In the genomic region with DNA sequence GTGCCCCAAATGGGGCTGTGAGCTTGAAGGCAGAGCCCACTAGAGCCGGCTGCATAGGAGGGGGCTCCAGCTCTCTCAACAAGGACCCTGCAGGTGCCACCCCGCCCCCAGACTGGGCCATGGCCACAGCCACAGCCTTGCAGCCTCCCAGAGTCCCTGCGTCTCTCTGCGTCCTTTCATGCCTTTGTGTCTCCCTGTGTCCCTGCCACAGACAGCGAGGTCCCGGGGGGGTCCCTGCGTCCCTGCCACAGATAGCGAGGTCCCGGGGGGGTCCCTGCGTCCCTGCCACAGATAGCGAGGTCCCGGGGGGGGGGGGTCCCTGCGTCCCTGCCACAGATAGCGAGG, we compare ENCODE assay signal across 1 cellular context.
TF ChIP-seq lines count a peak whose summit lies in the region.

No MANE protein-coding gene starts in this region.

TF ChIP-seq in A549, 52 proteins besides CTCF, POLR2A, EP300 and RAD21 (continued from another document):
- no peak for TF ChIP-seq MYC (IDR thresholded peaks at IDR 0.05; ENCODE audit: borderline replicate concordance, low read length)
- TF ChIP-seq GATA3 (IDR thresholded peaks at IDR 0.05; ENCODE audit: borderline replicate concordance) = no peak
- no peak for TF ChIP-seq TP53 (CRISPR knock-in tag; IDR thresholded peaks at IDR 0.05)
- TF ChIP-seq, protein P1, sequence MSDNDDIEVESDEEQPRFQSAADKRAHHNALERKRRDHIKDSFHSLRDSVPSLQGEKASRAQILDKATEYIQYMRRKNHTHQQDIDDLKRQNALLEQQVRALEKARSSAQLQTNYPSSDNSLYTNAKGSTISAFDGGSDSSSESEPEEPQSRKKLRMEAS (IDR thresholded peaks at IDR 0.05) = no peak
- no peak for TF ChIP-seq NPAS2 (CRISPR knock-in tag; IDR thresholded peaks at IDR 0.05; ENCODE audit: borderline replicate concordance)
- TF ChIP-seq, protein P2, sequence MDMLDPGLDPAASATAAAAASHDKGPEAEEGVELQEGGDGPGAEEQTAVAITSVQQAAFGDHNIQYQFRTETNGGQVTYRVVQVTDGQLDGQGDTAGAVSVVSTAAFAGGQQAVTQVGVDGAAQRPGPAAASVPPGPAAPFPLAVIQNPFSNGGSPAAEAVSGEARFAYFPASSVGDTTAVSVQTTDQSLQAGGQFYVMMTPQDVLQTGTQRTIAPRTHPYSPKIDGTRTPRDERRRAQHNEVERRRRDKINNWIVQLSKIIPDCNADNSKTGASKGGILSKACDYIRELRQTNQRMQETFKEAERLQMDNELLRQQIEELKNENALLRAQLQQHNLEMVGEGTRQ (IDR thresholded peaks at IDR 0.05) = no peak
- TF ChIP-seq, protein P3, sequence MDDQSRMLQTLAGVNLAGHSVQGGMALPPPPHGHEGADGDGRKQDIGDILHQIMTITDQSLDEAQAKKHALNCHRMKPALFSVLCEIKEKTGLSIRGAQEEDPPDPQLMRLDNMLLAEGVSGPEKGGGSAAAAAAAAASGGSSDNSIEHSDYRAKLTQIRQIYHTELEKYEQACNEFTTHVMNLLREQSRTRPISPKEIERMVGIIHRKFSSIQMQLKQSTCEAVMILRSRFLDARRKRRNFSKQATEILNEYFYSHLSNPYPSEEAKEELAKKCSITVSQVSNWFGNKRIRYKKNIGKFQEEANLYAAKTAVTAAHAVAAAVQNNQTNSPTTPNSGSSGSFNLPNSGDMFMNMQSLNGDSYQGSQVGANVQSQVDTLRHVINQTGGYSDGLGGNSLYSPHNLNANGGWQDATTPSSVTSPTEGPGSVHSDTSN (IDR thresholded peaks at IDR 0.05) = no peak
- TF ChIP-seq RFX5 (IDR thresholded peaks at IDR 0.05) = no peak
